ENCODE assay signal across 8 cellular contexts in the genomic region with DNA sequence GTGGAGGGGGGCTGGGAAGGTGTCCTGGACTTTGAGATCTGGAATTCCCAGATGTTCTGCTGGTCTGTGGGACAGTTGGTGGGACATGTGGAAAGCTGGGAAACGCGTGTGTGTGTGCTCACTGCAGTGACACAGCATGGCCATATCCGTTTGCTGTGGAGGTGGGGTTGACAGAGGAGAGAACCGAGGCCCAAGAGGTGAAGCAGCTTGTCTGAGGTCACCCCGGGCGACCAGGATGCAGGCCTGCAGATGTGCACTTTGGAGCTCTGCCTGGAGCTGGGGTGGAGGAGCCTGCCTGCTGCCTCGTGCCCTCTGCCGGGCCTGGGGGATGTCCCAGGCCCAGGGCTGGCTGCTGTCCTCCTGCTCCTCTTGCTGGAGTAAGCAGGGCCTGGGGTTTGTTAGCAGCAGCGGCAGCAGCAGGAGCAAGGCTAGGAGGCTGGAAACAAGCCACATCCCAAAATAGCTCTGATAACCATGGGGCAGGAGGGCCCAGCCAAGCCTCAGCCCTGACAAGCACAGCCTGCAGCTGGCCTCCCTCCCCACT.
DNase-seq lines count a peak whose midpoint lies in the region; ATAC-seq and TF ChIP-seq lines count a peak whose summit lies in the region.
"Not testable (repeated sequence)": the region's sequence is repeated elsewhere in the genome, so short reads cannot be mapped to it uniquely, and the experiment has no call there.

No MANE protein-coding gene starts in this region.

- H3K4me1 Mint-ChIP-seq in HFFc6 (ENCODE audit: low read depth) (peaks cover 58% of the 10 kb centered on the region), T-helper 17 cell (peaks cover 20% of the 10 kb centered on the region), osteocyte (ENCODE audit: unreplicated experiment) (peaks cover 72% of the 10 kb centered on the region)

- H3K27ac ChIP-seq in suprapubic skin: peak overlapping the region; percentile 38

- peak; percentile 61 for DNase-seq in AG08396 (ENCODE audit: low spot score)
- DNase-seq in HFFc6: peak; percentile 68
- DNase-seq in T-helper 17 cell; left lobe of liver (ENCODE audit: low spot score); osteocyte (ENCODE audit: extremely low spot score, unreplicated experiment): not testable (repeated sequence)
- DNase-seq in astrocyte of the spinal cord (ENCODE audit: low read depth, low spot score): peak; percentile 67
- DNase-seq in fibroblast of pulmonary artery (ENCODE audit: low read depth): peak; percentile 84
- DNase-seq in suprapubic skin (ENCODE audit: low spot score in 2 of 2): peak in 1 of 2 donors; percentile 78

- H3K36me3 ChIP-seq in suprapubic skin: not testable (repeated sequence)

- peak overlapping the region; percentile 84 for H3K27ac Mint-ChIP-seq in HFFc6
- peak overlapping the region; percentile 82 for H3K27ac Mint-ChIP-seq in T-helper 17 cell
- H3K27ac Mint-ChIP-seq in osteocyte (ENCODE audit: unreplicated experiment): peak overlapping the region; percentile 78

- TF ChIP-seq EP300 in suprapubic skin (IDR thresholded peaks at IDR 0.05): not testable (repeated sequence)

- TF ChIP-seq POLR2A in suprapubic skin (IDR thresholded peaks at IDR 0.05): not testable (repeated sequence)

- H3K4me1 ChIP-seq in suprapubic skin: peaks cover 85% of the 10 kb centered on the region

- 12% methylated on average over 4 of the region's 9 CpGs for WGBS in suprapubic skin

- not testable (repeated sequence) for TF ChIP-seq CTCF in HFFc6 (IDR thresholded peaks at IDR 0.05); astrocyte of the spinal cord (IDR thresholded peaks at IDR 0.05; ENCODE audit: low read depth, low read length); fibroblast of pulmonary artery (IDR thresholded peaks at IDR 0.05; ENCODE audit: low read length, missing control alignments); osteocyte (IDR thresholded peaks at IDR 0.05); suprapubic skin (IDR thresholded peaks at IDR 0.05)

- peaks cover 12% of the 10 kb centered on the region for H3K27me3 Mint-ChIP-seq in HFFc6 (ENCODE audit: insufficient read depth)
- not testable (repeated sequence) for H3K27me3 Mint-ChIP-seq in T-helper 17 cell; osteocyte (ENCODE audit: unreplicated experiment)

- H3K27me3 ChIP-seq in suprapubic skin: not testable (repeated sequence)

- in situ Hi-C loops in astrocyte of the spinal cord (cut with HindIII; ENCODE audit: low sequenced_read_pairs): not testable (repeated sequence)

- H3K4me3 Mint-ChIP-seq in HFFc6: peak overlapping the region; percentile 44; the same call in 1 of the 2 replicates
- not testable (repeated sequence) for H3K4me3 Mint-ChIP-seq in T-helper 17 cell
- H3K4me3 Mint-ChIP-seq in osteocyte (ENCODE audit: unreplicated experiment): peak overlapping the region; percentile 36

- H3K9me3 ChIP-seq in T-helper 17 cell (ENCODE audit: control insufficient read depth, low read length, poor library complexity, severe bottlenecking); suprapubic skin: not testable (repeated sequence)

- not testable (repeated sequence) for H3K4me3 ChIP-seq in astrocyte of the spinal cord (ENCODE audit: low read depth, low read length); fibroblast of pulmonary artery (replicated peaks; ENCODE audit: low read depth, low read length); suprapubic skin

- H3K9me3 Mint-ChIP-seq in HFFc6; osteocyte (ENCODE audit: unreplicated experiment): not testable (repeated sequence)

- not testable (repeated sequence) for ATAC-seq in T-helper 17 cell
- ATAC-seq in left lobe of liver: peak; percentile 47

- not testable (repeated sequence) for H3K36me3 Mint-ChIP-seq in HFFc6 (ENCODE audit: low read depth); T-helper 17 cell (ENCODE audit: low read depth); osteocyte (ENCODE audit: unreplicated experiment)
